Comparison of ENCODE assay signal across 32 cellular contexts in genomic region chr4:22707390-22707789, GRCh38. TPM values are rescaled to one million over a fixed set of nuclear protein-coding genes. Genes with fewer than 3 reads are reported as not detected.
DNase-seq lines count a peak whose midpoint lies in the region; ATAC-seq lines count a peak whose summit lies in the region.
"Had no signal": no experiment of that assay in that cellular context is flagged by ENCODE, and none has a peak within 500 bp of the region (broad histone marks: within the 10 kb centered on the region; RNA-seq: fewer than 3 reads in every experiment).

No MANE protein-coding gene starts in this region.

- H3K27ac Mint-ChIP-seq in activated T-helper 2 cell treated with anti-CD3 and anti-CD28 coated beads, Interferon-gamma antibody, Interleukin-2, Interleukin-4, amounts not matched to agents 10 μg/mL and 5 μg/mL and 100 μg/mL, durations not matched to agents 14 hours and 24 hours and 36 hours, result peak overlapping the region; percentile 25
- H3K27ac Mint-ChIP-seq: activated CD4-positive, alpha-beta memory T cell treated with anti-CD3 and anti-CD28 coated beads, Interleukin-2, amount 10 ng/mL, durations not matched to agents 7 days and 5 days; activated naive CD8-positive, alpha-beta T cell treated with anti-CD3 and anti-CD28 coated beads, Interleukin-2, amount 10 ng/mL, durations not matched to agents 7 days and 5 days; natural killer cell; progenitor cell of endocrine pancreas; T-helper 1 cell treated with Interleukin-12 subunit alpha and Interleukin-12 subunit beta and Interleukin-4 antibody, amounts not matched to agents 30 μg/mL and 1 μg/mL, for 36 hours had no signal

- intact Hi-C loops in activated T-helper 2 cell treated with anti-CD3 and anti-CD28 coated beads, Interferon-gamma antibody, Interleukin-2, Interleukin-4, amounts not matched to agents 10 μg/mL and 5 μg/mL and 100 μg/mL, durations not matched to agents 14 hours and 24 hours and 36 hours (cut with micrococcal nuclease), result loop anchor here (1.0 to 5.0 kb wide), 2 partner anchors 23 to 100 kb away; no protein-coding TSS in a partner anchor

- H3K27me3 Mint-ChIP-seq in activated T-helper 2 cell treated with anti-CD3 and anti-CD28 coated beads, Interferon-gamma antibody, Interleukin-2, Interleukin-4, amounts not matched to agents 10 μg/mL and 5 μg/mL and 100 μg/mL, durations not matched to agents 14 hours and 24 hours and 36 hours (ENCODE audit: low read depth), result no peaks in the 10 kb centered on the region
- H3K27me3 Mint-ChIP-seq: activated CD4-positive, alpha-beta memory T cell treated with anti-CD3 and anti-CD28 coated beads, Interleukin-2, amount 10 ng/mL, durations not matched to agents 7 days and 5 days; activated naive CD8-positive, alpha-beta T cell treated with anti-CD3 and anti-CD28 coated beads, Interleukin-2, amount 10 ng/mL, durations not matched to agents 7 days and 5 days; progenitor cell of endocrine pancreas had no signal

- DNase-seq in activated T-helper 2 cell treated with anti-CD3 and anti-CD28 coated beads, Interferon-gamma antibody, Interleukin-2, Interleukin-4, amounts not matched to agents 10 μg/mL and 5 μg/mL and 100 μg/mL, durations not matched to agents 14 hours and 24 hours and 36 hours (ENCODE audit: low spot score), result no peak
- DNase-seq in NCI-H510A (lab: John Stamatoyannopoulos, UW), result no peak
- DNase-seq in NCI-H146 treated with DMSO at 0.1 percent for 48 hours (lab: John Stamatoyannopoulos, UW; ENCODE audit: unreplicated experiment), result no peak
- no peak for DNase-seq in DMS79 treated with DMSO at 0.1 percent for 48 hours (lab: John Stamatoyannopoulos, UW)
- DNase-seq: activated CD4-positive, alpha-beta memory T cell treated with anti-CD3 and anti-CD28 coated beads, Interleukin-2, amount 10 ng/mL, durations not matched to agents 7 days and 5 days; activated effector memory CD4-positive, alpha-beta T cell treated with Interleukin-2 at 50 U/mL for 16 hours; activated naive CD8-positive, alpha-beta T cell treated with anti-CD3 and anti-CD28 coated beads, Interleukin-2, amount 10 ng/mL, durations not matched to agents 7 days and 5 days; aorta; DMS 273 treated with DMSO at 0.1 percent for 48 hours; Kasumi-1; mammary epithelial cell; mucosa of descending colon; natural killer cell; NCI-H1417; NCI-H2081; NCI-H2227 treated with DMSO at 0.1 percent for 48 hours; NCI-H526 treated with DMSO at 0.1 percent for 48 hours; nucleus accumbens; Right ventricle myocardium superior; sigmoid colon; stimulated activated CD4-positive, alpha-beta T cell treated with anti-CD3 and anti-CD28 coated beads, Interleukin-4, amount 100 ng/mL, for 24 hours; transverse colon had no signal

- ATAC-seq in GM18870 (IDR thresholded peaks at IDR 0.05; ENCODE audit: unreplicated experiment), result peak; percentile 86
- ATAC-seq in GM21423 (IDR thresholded peaks at IDR 0.05; ENCODE audit: unreplicated experiment), result peak; percentile 67
- peak; percentile 76 for ATAC-seq in HG03039 (IDR thresholded peaks at IDR 0.05; ENCODE audit: unreplicated experiment)
- ATAC-seq: activated CD4-positive, CD25-positive, alpha-beta regulatory T cell treated with anti-CD3 and anti-CD28 coated beads, Interleukin-2, amount 50 U/mL, for 24 hours; gastroesophageal sphincter; mucosa of descending colon; natural killer cell; SK-N-SH treated with all-trans-retinoic acid at 6 μM for 48 hours had no signal

- H3K4me3 Mint-ChIP-seq in activated T-helper 2 cell treated with anti-CD3 and anti-CD28 coated beads, Interferon-gamma antibody, Interleukin-2, Interleukin-4, amounts not matched to agents 10 μg/mL and 5 μg/mL and 100 μg/mL, durations not matched to agents 14 hours and 24 hours and 36 hours (ENCODE audit: low read depth), result no peak overlapping the region
- H3K4me3 Mint-ChIP-seq: activated CD4-positive, alpha-beta memory T cell treated with anti-CD3 and anti-CD28 coated beads, Interleukin-2, amount 10 ng/mL, durations not matched to agents 7 days and 5 days; activated naive CD8-positive, alpha-beta T cell treated with anti-CD3 and anti-CD28 coated beads, Interleukin-2, amount 10 ng/mL, durations not matched to agents 7 days and 5 days; natural killer cell; T-helper 1 cell treated with Interleukin-12 subunit alpha and Interleukin-12 subunit beta and Interleukin-4 antibody, amounts not matched to agents 30 μg/mL and 1 μg/mL, for 36 hours had no signal

- H3K9me3 Mint-ChIP-seq in activated T-helper 2 cell treated with anti-CD3 and anti-CD28 coated beads, Interferon-gamma antibody, Interleukin-2, Interleukin-4, amounts not matched to agents 10 μg/mL and 5 μg/mL and 100 μg/mL, durations not matched to agents 14 hours and 24 hours and 36 hours, result no peaks in the 10 kb centered on the region
- H3K9me3 Mint-ChIP-seq: activated CD4-positive, alpha-beta memory T cell treated with anti-CD3 and anti-CD28 coated beads, Interleukin-2, amount 10 ng/mL, durations not matched to agents 7 days and 5 days; activated naive CD8-positive, alpha-beta T cell treated with anti-CD3 and anti-CD28 coated beads, Interleukin-2, amount 10 ng/mL, durations not matched to agents 7 days and 5 days; natural killer cell; T-helper 1 cell treated with Interleukin-12 subunit alpha and Interleukin-12 subunit beta and Interleukin-4 antibody, amounts not matched to agents 30 μg/mL and 1 μg/mL, for 36 hours had no signal

- H3K36me3 Mint-ChIP-seq in activated T-helper 2 cell treated with anti-CD3 and anti-CD28 coated beads, Interferon-gamma antibody, Interleukin-2, Interleukin-4, amounts not matched to agents 10 μg/mL and 5 μg/mL and 100 μg/mL, durations not matched to agents 14 hours and 24 hours and 36 hours (ENCODE audit: low read depth), result no peaks in the 10 kb centered on the region
- H3K36me3 Mint-ChIP-seq: activated naive CD8-positive, alpha-beta T cell treated with anti-CD3 and anti-CD28 coated beads, Interleukin-2, amount 10 ng/mL, durations not matched to agents 7 days and 5 days; natural killer cell had no signal

- H3K4me1 Mint-ChIP-seq in activated T-helper 2 cell treated with anti-CD3 and anti-CD28 coated beads, Interferon-gamma antibody, Interleukin-2, Interleukin-4, amounts not matched to agents 10 μg/mL and 5 μg/mL and 100 μg/mL, durations not matched to agents 14 hours and 24 hours and 36 hours (ENCODE audit: low read depth), result peaks cover 22% of the 10 kb centered on the region
- H3K4me1 Mint-ChIP-seq: activated CD4-positive, alpha-beta memory T cell treated with anti-CD3 and anti-CD28 coated beads, Interleukin-2, amount 10 ng/mL, durations not matched to agents 7 days and 5 days; activated naive CD8-positive, alpha-beta T cell treated with anti-CD3 and anti-CD28 coated beads, Interleukin-2, amount 10 ng/mL, durations not matched to agents 7 days and 5 days; natural killer cell had no signal

RNA-seq across cellular contexts. Expression of gene GBA3, which starts 14.7 kb away (rescaled TPM):
- total RNA-seq in activated T-helper 2 cell treated with anti-CD3 and anti-CD28 coated beads, Interferon-gamma antibody, Interleukin-2, Interleukin-4, amounts not matched to agents 10 μg/mL and 5 μg/mL and 100 μg/mL, durations not matched to agents 14 hours and 24 hours and 36 hours, result 0.09 TPM in 1 of 2 replicates, not detected in the other
- total RNA-seq: activated CD4-positive, alpha-beta memory T cell treated with anti-CD3 and anti-CD28 coated beads, Interleukin-2, amount 10 ng/mL, durations not matched to agents 7 days and 5 days; activated naive CD8-positive, alpha-beta T cell treated with anti-CD3 and anti-CD28 coated beads, Interleukin-2, amount 10 ng/mL, durations not matched to agents 7 days and 5 days; aorta; cardiac muscle cell; endothelial cell of umbilical vein; gastroesophageal sphincter; natural killer cell; Right ventricle myocardium superior had no signal
